ENCODE assay signal across 1 cellular context in genomic region chr18:22136395-22136794, GRCh38.
TF ChIP-seq lines count a peak whose summit lies in the region.

No MANE protein-coding gene starts in this region.

TF ChIP-seq in endothelial cell of umbilical vein, 7 proteins besides CTCF, POLR2A, EP300 and RAD21:
- no peak for TF ChIP-seq MAX (IDR thresholded peaks at IDR 0.05; ENCODE audit: insufficient read depth, insufficient read length)
- no peak for TF ChIP-seq MYC (IDR thresholded peaks at IDR 0.05; ENCODE audit: low read depth, low read length)
- no peak for TF ChIP-seq POLR2AphosphoS5 (IDR thresholded peaks at IDR 0.05; ENCODE audit: insufficient read depth, low read depth, low read length)
- no peak for TF ChIP-seq FOS (IDR thresholded peaks at IDR 0.05; ENCODE audit: borderline replicate concordance, insufficient read depth, low read length)
- TF ChIP-seq EZH2 (IDR thresholded peaks at IDR 0.05; ENCODE audit: borderline replicate concordance, low read depth, low read length, severe bottlenecking), result no peak
- no peak for TF ChIP-seq JUN (IDR thresholded peaks at IDR 0.05; ENCODE audit: borderline replicate concordance, insufficient read depth, insufficient read length, low read depth)
TF ChIP-seq in endothelial cell of umbilical vein: peak in this region for 0.
